ENCODE assay signal across 1 cellular context in the genomic region with DNA sequence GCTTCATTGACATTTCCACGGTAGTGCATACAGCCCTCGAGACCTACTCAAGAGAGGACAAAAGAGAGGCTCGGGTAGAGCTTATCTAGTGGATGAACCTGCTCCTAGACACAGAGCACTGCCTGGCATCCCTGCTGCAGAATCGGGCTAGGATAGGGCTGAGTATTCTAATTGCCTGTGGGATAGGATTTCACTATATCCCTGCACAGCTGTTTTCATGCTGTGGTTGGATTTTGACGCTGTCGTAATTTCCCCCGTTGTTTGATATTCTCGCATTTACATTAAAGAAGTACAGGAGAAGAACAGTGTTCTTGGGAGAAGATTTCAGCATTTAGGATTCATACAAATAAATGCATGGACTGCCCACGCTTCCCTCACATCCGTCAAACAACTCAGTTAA.
TF ChIP-seq lines count a peak whose summit lies in the region.

No MANE protein-coding gene starts in this region.

TF ChIP-seq in GM23338, 12 proteins besides CTCF, POLR2A, EP300 and RAD21 (continued from another document):
- TF ChIP-seq, protein P1, sequence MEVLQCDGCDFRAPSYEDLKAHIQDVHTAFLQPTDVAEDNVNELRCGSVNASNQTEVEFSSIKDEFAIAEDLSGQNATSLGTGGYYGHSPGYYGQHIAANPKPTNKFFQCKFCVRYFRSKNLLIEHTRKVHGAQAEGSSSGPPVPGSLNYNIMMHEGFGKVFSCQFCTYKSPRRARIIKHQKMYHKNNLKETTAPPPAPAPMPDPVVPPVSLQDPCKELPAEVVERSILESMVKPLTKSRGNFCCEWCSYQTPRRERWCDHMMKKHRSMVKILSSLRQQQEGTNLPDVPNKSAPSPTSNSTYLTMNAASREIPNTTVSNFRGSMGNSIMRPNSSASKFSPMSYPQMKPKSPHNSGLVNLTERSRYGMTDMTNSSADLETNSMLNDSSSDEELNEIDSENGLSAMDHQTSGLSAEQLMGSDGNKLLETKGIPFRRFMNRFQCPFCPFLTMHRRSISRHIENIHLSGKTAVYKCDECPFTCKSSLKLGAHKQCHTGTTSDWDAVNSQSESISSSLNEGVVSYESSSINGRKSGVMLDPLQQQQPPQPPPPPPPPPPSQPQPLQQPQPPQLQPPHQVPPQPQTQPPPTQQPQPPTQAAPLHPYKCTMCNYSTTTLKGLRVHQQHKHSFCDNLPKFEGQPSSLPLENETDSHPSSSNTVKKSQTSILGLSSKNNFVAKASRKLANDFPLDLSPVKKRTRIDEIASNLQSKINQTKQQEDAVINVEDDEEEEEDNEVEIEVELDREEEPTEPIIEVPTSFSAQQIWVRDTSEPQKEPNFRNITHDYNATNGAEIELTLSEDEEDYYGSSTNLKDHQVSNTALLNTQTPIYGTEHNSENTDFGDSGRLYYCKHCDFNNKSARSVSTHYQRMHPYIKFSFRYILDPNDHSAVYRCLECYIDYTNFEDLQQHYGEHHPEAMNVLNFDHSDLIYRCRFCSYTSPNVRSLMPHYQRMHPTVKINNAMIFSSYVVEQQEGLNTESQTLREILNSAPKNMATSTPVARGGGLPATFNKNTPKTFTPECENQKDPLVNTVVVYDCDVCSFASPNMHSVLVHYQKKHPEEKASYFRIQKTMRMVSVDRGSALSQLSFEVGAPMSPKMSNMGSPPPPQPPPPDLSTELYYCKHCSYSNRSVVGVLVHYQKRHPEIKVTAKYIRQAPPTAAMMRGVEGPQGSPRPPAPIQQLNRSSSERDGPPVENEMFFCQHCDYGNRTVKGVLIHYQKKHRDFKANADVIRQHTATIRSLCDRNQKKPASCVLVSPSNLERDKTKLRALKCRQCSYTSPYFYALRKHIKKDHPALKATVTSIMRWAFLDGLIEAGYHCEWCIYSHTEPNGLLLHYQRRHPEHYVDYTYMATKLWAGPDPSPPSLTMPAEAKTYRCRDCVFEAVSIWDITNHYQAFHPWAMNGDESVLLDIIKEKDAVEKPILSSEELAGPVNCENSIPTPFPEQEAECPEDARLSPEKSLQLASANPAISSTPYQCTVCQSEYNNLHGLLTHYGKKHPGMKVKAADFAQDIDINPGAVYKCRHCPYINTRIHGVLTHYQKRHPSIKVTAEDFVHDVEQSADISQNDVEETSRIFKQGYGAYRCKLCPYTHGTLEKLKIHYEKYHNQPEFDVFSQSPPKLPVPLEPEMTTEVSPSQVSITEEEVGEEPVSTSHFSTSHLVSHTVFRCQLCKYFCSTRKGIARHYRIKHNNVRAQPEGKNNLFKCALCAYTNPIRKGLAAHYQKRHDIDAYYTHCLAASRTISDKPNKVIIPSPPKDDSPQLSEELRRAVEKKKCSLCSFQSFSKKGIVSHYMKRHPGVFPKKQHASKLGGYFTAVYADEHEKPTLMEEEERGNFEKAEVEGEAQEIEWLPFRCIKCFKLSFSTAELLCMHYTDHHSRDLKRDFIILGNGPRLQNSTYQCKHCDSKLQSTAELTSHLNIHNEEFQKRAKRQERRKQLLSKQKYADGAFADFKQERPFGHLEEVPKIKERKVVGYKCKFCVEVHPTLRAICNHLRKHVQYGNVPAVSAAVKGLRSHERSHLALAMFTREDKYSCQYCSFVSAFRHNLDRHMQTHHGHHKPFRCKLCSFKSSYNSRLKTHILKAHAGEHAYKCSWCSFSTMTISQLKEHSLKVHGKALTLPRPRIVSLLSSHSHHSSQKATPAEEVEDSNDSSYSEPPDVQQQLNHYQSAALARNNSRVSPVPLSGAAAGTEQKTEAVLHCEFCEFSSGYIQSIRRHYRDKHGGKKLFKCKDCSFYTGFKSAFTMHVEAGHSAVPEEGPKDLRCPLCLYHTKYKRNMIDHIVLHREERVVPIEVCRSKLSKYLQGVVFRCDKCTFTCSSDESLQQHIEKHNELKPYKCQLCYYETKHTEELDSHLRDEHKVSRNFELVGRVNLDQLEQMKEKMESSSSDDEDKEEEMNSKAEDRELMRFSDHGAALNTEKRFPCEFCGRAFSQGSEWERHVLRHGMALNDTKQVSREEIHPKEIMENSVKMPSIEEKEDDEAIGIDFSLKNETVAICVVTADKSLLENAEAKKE (CRISPR knock-in tag; IDR thresholded peaks at IDR 0.05) = no peak
- TF ChIP-seq STAT1 (IDR thresholded peaks at IDR 0.05; ENCODE audit: unreplicated experiment) = no peak
